Comparison of ENCODE assay signal across 1 cellular context in the genomic region with DNA sequence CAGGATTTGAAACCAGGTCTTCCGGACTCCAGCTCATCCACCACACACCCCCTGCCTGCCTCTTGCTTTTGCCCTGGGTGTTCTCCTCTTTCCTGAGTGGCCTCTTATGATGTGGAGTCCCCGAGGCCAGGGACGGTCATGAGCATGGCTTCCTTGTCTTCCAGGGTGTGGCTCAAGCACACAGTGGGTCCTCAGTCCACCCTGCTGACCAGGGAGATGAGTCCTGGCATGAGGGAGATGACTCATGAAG.
TF ChIP-seq lines count a peak whose summit lies in the region.

No MANE protein-coding gene starts in this region.

TF ChIP-seq in K562, 482 proteins besides CTCF, POLR2A, EP300 and RAD21 (continued from another document):
- no peak for TF ChIP-seq NR2C1 (IDR thresholded peaks at IDR 0.05)
- peak; percentile 11; the same call in 1 of the 2 replicates for TF ChIP-seq NR2C1 (tag; IDR thresholded peaks at IDR 0.05)
- TF ChIP-seq FUS (optimal IDR thresholded peaks at IDR 0.05; ENCODE audit: low read depth, low read length) = no peak
